15 cellular contexts compared by ENCODE assay signal in the genomic region with DNA sequence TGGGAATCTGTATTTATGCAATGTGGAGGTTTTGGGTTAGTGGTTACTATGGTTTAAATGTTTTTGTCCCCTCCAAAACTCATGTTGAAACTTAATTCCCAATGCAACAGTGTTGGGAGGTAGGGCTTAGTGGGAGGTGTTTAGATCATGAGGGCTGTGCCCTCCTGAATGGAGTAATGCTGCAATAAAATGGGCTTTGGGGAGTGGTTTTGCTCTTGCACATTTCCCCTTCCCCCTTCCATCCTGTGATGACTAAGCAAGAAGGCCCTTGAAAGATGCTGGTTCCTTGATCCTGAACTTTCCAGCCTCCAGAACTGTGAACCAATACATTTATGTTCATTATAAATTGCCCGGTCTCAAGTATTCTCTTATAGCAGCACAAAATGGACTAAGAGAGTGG. TPM values are rescaled to one million over a fixed set of nuclear protein-coding genes. Genes with fewer than 3 reads are reported as not detected.
DNase-seq lines count a peak whose midpoint lies in the region; ATAC-seq, FAIRE-seq and TF ChIP-seq lines count a peak whose summit lies in the region.
"Had no signal": no experiment of that assay in that cellular context is flagged by ENCODE, and none has a peak within 500 bp of the region (broad histone marks: within the 10 kb centered on the region; RNA-seq: fewer than 3 reads in every experiment).

No MANE protein-coding gene starts in this region.

- no peaks in the 10 kb centered on the region for H3K27me3 Mint-ChIP-seq in MCF 10A (ENCODE audit: insufficient read depth, unreplicated experiment)
- H3K27me3 Mint-ChIP-seq in activated CD8-positive, alpha-beta memory T cell treated with anti-CD3 and anti-CD28 coated beads, Interleukin-2, amount 10 ng/mL, durations not matched to agents 7 days and 5 days = no peaks in the 10 kb centered on the region
- no peaks in the 10 kb centered on the region for H3K27me3 Mint-ChIP-seq in stimulated activated memory B cell treated with anti-CD40 and anti-IgM and Interleukin-4, amounts not matched to agents 10 μg/mL and 1 μg/mL and 100 μg/mL, for 72 hours

- DNase-seq in MCF 10A (ENCODE audit: unreplicated experiment) (peak; percentile 75), breast epithelium (ENCODE audit: low spot score in 2 of 2) (no peak), NOMO-1 (lab: John Stamatoyannopoulos, UW; ENCODE audit: unreplicated experiment in 2 of 2) (peak; percentile 71 to 86), bronchial epithelial cell (ENCODE audit: low read depth) (peak; percentile 57), NCI-H187 treated with DMSO at 0.1 percent for 48 hours (lab: John Stamatoyannopoulos, UW) (no peak)
- DNase-seq in activated CD8-positive, alpha-beta memory T cell treated with anti-CD3 and anti-CD28 coated beads, Interleukin-2, amount 10 ng/mL, durations not matched to agents 7 days and 5 days = no peak
- DNase-seq in activated CD4-positive, alpha-beta T cell treated with anti-CD3 and anti-CD28 coated beads, Interleukin-2, amount 50 U/mL, for 48 hours = no peak
- DNase-seq: aorta, erythroblast, NCI-H1436, uterus had no signal

- no peak for TF ChIP-seq POLR2A in breast epithelium (IDR thresholded peaks at IDR 0.05)

- no peak overlapping the region for H3K27ac ChIP-seq in breast epithelium
- H3K27ac ChIP-seq: BLaER1, prostate gland, SJSA1, uterus had no signal

- FAIRE-seq in bronchial epithelial cell (lab: Jason Lieb, UNC) = no peak

- no peaks in the 10 kb centered on the region for H3K9me3 Mint-ChIP-seq in MCF 10A (ENCODE audit: unreplicated experiment)
- no peaks in the 10 kb centered on the region for H3K9me3 Mint-ChIP-seq in activated CD8-positive, alpha-beta memory T cell treated with anti-CD3 and anti-CD28 coated beads, Interleukin-2, amount 10 ng/mL, durations not matched to agents 7 days and 5 days (ENCODE audit: low read depth)
- no peaks in the 10 kb centered on the region for H3K9me3 Mint-ChIP-seq in stimulated activated memory B cell treated with anti-CD40 and anti-IgM and Interleukin-4, amounts not matched to agents 10 μg/mL and 1 μg/mL and 100 μg/mL, for 72 hours

- H3K4me1 Mint-ChIP-seq in MCF 10A (ENCODE audit: insufficient read depth, unreplicated experiment) = no peaks in the 10 kb centered on the region
- H3K4me1 Mint-ChIP-seq in activated CD8-positive, alpha-beta memory T cell treated with anti-CD3 and anti-CD28 coated beads, Interleukin-2, amount 10 ng/mL, durations not matched to agents 7 days and 5 days = peaks cover 7% of the 10 kb centered on the region
- no peaks in the 10 kb centered on the region for H3K4me1 Mint-ChIP-seq in stimulated activated memory B cell treated with anti-CD40 and anti-IgM and Interleukin-4, amounts not matched to agents 10 μg/mL and 1 μg/mL and 100 μg/mL, for 72 hours

- H3K4me3 ChIP-seq in breast epithelium (no peak overlapping the region), bronchial epithelial cell (ENCODE audit: low read depth, low read length) (no peak overlapping the region)
- H3K4me3 ChIP-seq: BLaER1, prostate gland, SJSA1, uterus had no signal

- H3K36me3 ChIP-seq in breast epithelium (no peaks in the 10 kb centered on the region), bronchial epithelial cell (ENCODE audit: control insufficient read depth, insufficient read depth, low read length) (no peaks in the 10 kb centered on the region)
- H3K36me3 ChIP-seq: BLaER1, prostate gland, SJSA1, uterus had no signal

- H3K27ac Mint-ChIP-seq in MCF 10A (ENCODE audit: low read depth, unreplicated experiment) = peak overlapping the region; percentile 27
- H3K27ac Mint-ChIP-seq in activated CD8-positive, alpha-beta memory T cell treated with anti-CD3 and anti-CD28 coated beads, Interleukin-2, amount 10 ng/mL, durations not matched to agents 7 days and 5 days = no peak overlapping the region
- H3K27ac Mint-ChIP-seq in stimulated activated memory B cell treated with anti-CD40 and anti-IgM and Interleukin-4, amounts not matched to agents 10 μg/mL and 1 μg/mL and 100 μg/mL, for 72 hours = no peak overlapping the region

- ATAC-seq in activated CD8-positive, alpha-beta memory T cell treated with anti-CD3 and anti-CD28 coated beads, Interleukin-2, amount 10 ng/mL, durations not matched to agents 7 days and 5 days = no peak
- no peak for ATAC-seq in stimulated activated memory B cell treated with anti-CD40 and anti-IgM and Interleukin-4, amounts not matched to agents 10 μg/mL and 1 μg/mL and 100 μg/mL, for 72 hours

- BruUV-seq in MCF 10A (replicated peaks; lab: Mats Ljungman, UMichigan) = no TSS peak

- no peaks in the 10 kb centered on the region for H3K9me3 ChIP-seq in breast epithelium
- H3K9me3 ChIP-seq: BLaER1, prostate gland, SJSA1, uterus had no signal

- CTCF ChIA-PET in MCF 10A (lab: Yijun Ruan, JAX) = no interaction called here
- CTCF ChIA-PET in activated CD8-positive, alpha-beta memory T cell treated with anti-CD3 and anti-CD28 coated beads, Interleukin-2, amount 10 ng/mL, durations not matched to agents 7 days and 5 days (lab: Charles Lee) = no interaction called here

- H3K4me3 Mint-ChIP-seq in MCF 10A (ENCODE audit: unreplicated experiment) = no peak overlapping the region
- H3K4me3 Mint-ChIP-seq in activated CD8-positive, alpha-beta memory T cell treated with anti-CD3 and anti-CD28 coated beads, Interleukin-2, amount 10 ng/mL, durations not matched to agents 7 days and 5 days = no peak overlapping the region
- H3K4me3 Mint-ChIP-seq in stimulated activated memory B cell treated with anti-CD40 and anti-IgM and Interleukin-4, amounts not matched to agents 10 μg/mL and 1 μg/mL and 100 μg/mL, for 72 hours = no peak overlapping the region

- H3K27me3 ChIP-seq in breast epithelium (peaks cover 0 to 4% of the 10 kb centered on the region in 2 donors), bronchial epithelial cell (ENCODE audit: control insufficient read depth, insufficient read depth, low read length) (no peaks in the 10 kb centered on the region)
- H3K27me3 ChIP-seq: BLaER1, SJSA1, uterus had no signal

- POLR2A ChIA-PET in MCF 10A (lab: Yijun Ruan, JAX) = no interaction called here

- H3K4me1 ChIP-seq in breast epithelium = no peaks in the 10 kb centered on the region
- H3K4me1 ChIP-seq: BLaER1, prostate gland, uterus had no signal

- TF ChIP-seq CTCF in MCF 10A (IDR thresholded peaks at IDR 0.05; ENCODE audit: unreplicated experiment) = no peak
- TF ChIP-seq CTCF in breast epithelium (IDR thresholded peaks at IDR 0.05) = no peak
- no peak for TF ChIP-seq CTCF in bronchial epithelial cell (IDR thresholded peaks at IDR 0.05; ENCODE audit: insufficient read depth, low read length, severe bottlenecking)

- intact Hi-C loops in MCF 10A (cut with micrococcal nuclease) = no loop called here
- intact Hi-C loops in breast epithelium (cut with DNase I; ENCODE audit: low total_unique reads) = no loop called here

- no peaks in the 10 kb centered on the region for H3K36me3 Mint-ChIP-seq in MCF 10A (ENCODE audit: insufficient read depth, unreplicated experiment)
- no peaks in the 10 kb centered on the region for H3K36me3 Mint-ChIP-seq in activated CD8-positive, alpha-beta memory T cell treated with anti-CD3 and anti-CD28 coated beads, Interleukin-2, amount 10 ng/mL, durations not matched to agents 7 days and 5 days
- H3K36me3 Mint-ChIP-seq in stimulated activated memory B cell treated with anti-CD40 and anti-IgM and Interleukin-4, amounts not matched to agents 10 μg/mL and 1 μg/mL and 100 μg/mL, for 72 hours = no peaks in the 10 kb centered on the region

RNA-seq across cellular contexts. Expression of gene RFC4, which starts 9.2 kb away (rescaled TPM):
- total RNA-seq in MCF 10A (2022) = 23.9 and 33.2 TPM in 2 replicates
- total RNA-seq in breast epithelium = 10 to 100 TPM in 2 of 3 donors, 1 to 10 TPM in 1; 8.5 to 14.5 (median 10.8) TPM
- 12.4 and 26.1 TPM in 2 replicates for total RNA-seq in bronchial epithelial cell
- total RNA-seq in activated CD8-positive, alpha-beta memory T cell treated with anti-CD3 and anti-CD28 coated beads, Interleukin-2, amount 10 ng/mL, durations not matched to agents 7 days and 5 days = 100 to 1,000 TPM; 111 to 114 TPM

RNA-seq across cellular contexts. Expression of gene ADIPOQ, which starts 27.0 kb away (rescaled TPM):
- not detected in 2 replicates for total RNA-seq in MCF 10A (2022)
- 1,000 to 10,000 TPM in 1 of 3 donors, 100 to 1,000 TPM in 2; 137 to 2,151 (median 208) TPM for total RNA-seq in breast epithelium
- not detected in 2 replicates for total RNA-seq in bronchial epithelial cell
- not detected for total RNA-seq in activated CD8-positive, alpha-beta memory T cell treated with anti-CD3 and anti-CD28 coated beads, Interleukin-2, amount 10 ng/mL, durations not matched to agents 7 days and 5 days
- total RNA-seq: prostate gland, SJSA1, uterus had no signal

RNA-seq across cellular contexts. Expression of gene EIF4A2, which starts 32.1 kb away (rescaled TPM):
- 183 and 202 TPM in 2 replicates for total RNA-seq in MCF 10A (2022)
- 100 to 1,000 TPM; 264 to 592 (median 493) TPM for total RNA-seq in breast epithelium
- total RNA-seq in bronchial epithelial cell = 357 and 614 TPM in 2 replicates
- 100 to 1,000 TPM; 374 to 441 TPM for total RNA-seq in activated CD8-positive, alpha-beta memory T cell treated with anti-CD3 and anti-CD28 coated beads, Interleukin-2, amount 10 ng/mL, durations not matched to agents 7 days and 5 days

Comparison
In these comparisons a context has a peak if more than half of its experiments do, and no peak if none do; other contexts are left out.
1. DNase-seq: peak in MCF 10A (single experiment), NOMO-1 (2 of 2) and bronchial epithelial cell (single experiment); none in breast epithelium (0 of 2), activated CD8-positive, alpha-beta memory T cell treated with anti-CD3 and anti-CD28 coated beads, Interleukin-2, amount 10 ng/mL, durations not matched to agents 7 days and 5 days (single experiment), NCI-H187 treated with DMSO at 0.1 percent for 48 hours (single experiment) and activated CD4-positive, alpha-beta T cell treated with anti-CD3 and anti-CD28 coated beads, Interleukin-2, amount 50 U/mL, for 48 hours (0 of 2).
2. RNA of gene ADIPOQ, which starts 27.0 kb away (total RNA-seq): 137 to 2,151 TPM in breast epithelium; not detected in MCF 10A, not detected in bronchial epithelial cell and not detected in activated CD8-positive, alpha-beta memory T cell treated with anti-CD3 and anti-CD28 coated beads, Interleukin-2, amount 10 ng/mL, durations not matched to agents 7 days and 5 days; every median in the first group is over 100 times any median in the second.